ENCODE assay signal across 20 cellular contexts in genomic region chr9:76537150-76537646, GRCh38.
A peak's percentile ranks its signal among the peaks of the same experiment; 100 is the strongest.
DNase-seq lines count a peak whose midpoint lies in the region; ATAC-seq and TF ChIP-seq lines count a peak whose summit lies in the region.
"Had no signal": no experiment of that assay in that cellular context is flagged by ENCODE, and none has a peak within 500 bp of the region (broad histone marks: within the 10 kb centered on the region; RNA-seq: fewer than 3 reads in every experiment).

No MANE protein-coding gene starts in this region.

- peaks cover 25% of the 10 kb centered on the region for H3K4me1 Mint-ChIP-seq in MCF 10A (ENCODE audit: insufficient read depth, unreplicated experiment)

- CTCF ChIA-PET in MCF 10A (lab: Yijun Ruan, JAX), result interaction anchor here (0.6 kb wide), 1 partner anchor 13 kb away, joined by 3 read pairs; no protein-coding TSS in a partner anchor

- no peak overlapping the region for H3K27ac Mint-ChIP-seq in MCF 10A (ENCODE audit: low read depth, unreplicated experiment)
- H3K27ac Mint-ChIP-seq: activated CD8-positive, alpha-beta T cell treated with anti-CD3 and anti-CD28 coated beads, Interleukin-2, amount 10 ng/mL, durations not matched to agents 7 days and 5 days; activated naive CD8-positive, alpha-beta T cell; activated T-cell treated with anti-CD3 and anti-CD28 coated beads, Interleukin-2, amount 50 U/mL, for 72 hours; type B pancreatic cell had no signal

- no peak overlapping the region for H2AK5ac ChIP-seq in neuronal stem cell (ENCODE audit: low read depth, low read length)

- no peak overlapping the region for H3K4ac ChIP-seq in neuronal stem cell (ENCODE audit: low read length)

- H3K4me2 ChIP-seq in neuronal stem cell (ENCODE audit: insufficient read depth, low read length, poor library complexity, severe bottlenecking), result no peak overlapping the region

- H3K4me3 ChIP-seq in breast epithelium (no peak overlapping the region), heart left ventricle (no peak overlapping the region), neuronal stem cell (ENCODE audit: low read length in 2 of 2) (no peak overlapping the region)
- H3K4me3 ChIP-seq: HAP-1, ovary, spleen had no signal

- H2BK5ac ChIP-seq in neuronal stem cell (ENCODE audit: low read length), result no peak overlapping the region

- H3K4me3 Mint-ChIP-seq in MCF 10A (ENCODE audit: unreplicated experiment), result no peak overlapping the region
- H3K4me3 Mint-ChIP-seq: activated CD8-positive, alpha-beta T cell treated with anti-CD3 and anti-CD28 coated beads, Interleukin-2, amount 10 ng/mL, durations not matched to agents 7 days and 5 days; activated naive CD8-positive, alpha-beta T cell; activated T-cell treated with anti-CD3 and anti-CD28 coated beads, Interleukin-2, amount 50 U/mL, for 72 hours; type B pancreatic cell had no signal

- H3K79me1 ChIP-seq in neuronal stem cell (ENCODE audit: low read depth, low read length), result no peaks in the 10 kb centered on the region

- no peak overlapping the region for H3K9ac ChIP-seq in neuronal stem cell (ENCODE audit: low read depth, low read length, poor library complexity)

- H3K27me3 ChIP-seq in breast epithelium (no peaks in the 10 kb centered on the region), heart left ventricle (no peaks in the 10 kb centered on the region), neuronal stem cell (ENCODE audit: control insufficient read depth in 3 of 3, insufficient read depth in 3 of 3, low read depth in 1 of 3, low read length in 3 of 3) (no peaks in the 10 kb centered on the region)
- H3K27me3 ChIP-seq: ovary, spleen had no signal

- DNase-seq in breast epithelium (ENCODE audit: low spot score in 2 of 2) (peak; percentile 60 to 72), MCF 10A (ENCODE audit: unreplicated experiment) (no peak), heart left ventricle (peak; percentile 37 to 60 (median 52)), neuronal stem cell (ENCODE audit: low spot score) (no peak), middle frontal gyrus (ENCODE audit: extremely low spot score, low spot score) (no peak), NCI-H1417 (lab: John Stamatoyannopoulos, UW) (no peak), NCI-H1436 treated with DMSO at 0.1 percent for 48 hours (lab: John Stamatoyannopoulos, UW) (no peak)
- DNase-seq: activated CD8-positive, alpha-beta T cell treated with anti-CD3 and anti-CD28 coated beads, Interleukin-2, amount 10 ng/mL, durations not matched to agents 7 days and 5 days; activated T-cell treated with anti-CD3 and anti-CD28 coated beads, Interleukin-2, amount 50 U/mL, for 72 hours; effector CD8-positive, alpha-beta T cell; kidney glomerular epithelial cell; NCI-H146; NCI-H226; spleen had no signal

- H3K27me3 Mint-ChIP-seq in MCF 10A (ENCODE audit: insufficient read depth, unreplicated experiment), result no peaks in the 10 kb centered on the region
- H3K27me3 Mint-ChIP-seq: activated naive CD8-positive, alpha-beta T cell; type B pancreatic cell had no signal

- no peak overlapping the region for H2BK120ac ChIP-seq in neuronal stem cell (ENCODE audit: low read depth, low read length)

- H3K4me1 ChIP-seq in breast epithelium (no peaks in the 10 kb centered on the region), heart left ventricle (peaks cover 0 to 26% (median 4%) of the 10 kb centered on the region in 12 donors), neuronal stem cell (ENCODE audit: control insufficient read depth in 2 of 2, insufficient read depth in 1 of 2, low read depth in 1 of 2, low read length in 2 of 2) (no peaks in the 10 kb centered on the region)
- H3K4me1 ChIP-seq: HAP-1 had no signal

- no peak overlapping the region for H4K91ac ChIP-seq in neuronal stem cell (ENCODE audit: low read depth, low read length, poor library complexity)

- no peak overlapping the region for H2BK12ac ChIP-seq in neuronal stem cell (ENCODE audit: low read length)

- H3K36me3 Mint-ChIP-seq in MCF 10A (ENCODE audit: insufficient read depth, unreplicated experiment), result no peaks in the 10 kb centered on the region
- H3K36me3 Mint-ChIP-seq: activated naive CD8-positive, alpha-beta T cell; type B pancreatic cell had no signal

- no peak overlapping the region for H2BK15ac ChIP-seq in neuronal stem cell (ENCODE audit: low read length)

- peak overlapping the region; percentile 42 for H3K18ac ChIP-seq in neuronal stem cell (ENCODE audit: low read length)

- TF ChIP-seq POLR2A in breast epithelium (IDR thresholded peaks at IDR 0.05) (no peak), heart left ventricle (IDR thresholded peaks at IDR 0.05) (no peak)

- BruUV-seq in MCF 10A (replicated peaks; lab: Mats Ljungman, UMichigan), result no TSS peak

- POLR2A ChIA-PET in MCF 10A (lab: Yijun Ruan, JAX), result interaction anchor here (0.6 kb wide), 1 partner anchor 11 kb away, joined by 3 read pairs; no protein-coding TSS in a partner anchor

- H3K9me3 Mint-ChIP-seq in MCF 10A (ENCODE audit: unreplicated experiment), result no peaks in the 10 kb centered on the region
- H3K9me3 Mint-ChIP-seq: activated T-cell treated with anti-CD3 and anti-CD28 coated beads, Interleukin-2, amount 50 U/mL, for 72 hours; type B pancreatic cell had no signal

- no peak overlapping the region for H3K23ac ChIP-seq in neuronal stem cell (ENCODE audit: low read depth, low read length, poor library complexity)

- no peaks in the 10 kb centered on the region for H3K36me3 ChIP-seq in breast epithelium
- H3K36me3 ChIP-seq in heart left ventricle, result no peaks in the 10 kb centered on the region
- H3K36me3 ChIP-seq in neuronal stem cell (replicated peaks in 1 of 2; ENCODE audit: control insufficient read depth in 2 of 2, insufficient read depth in 2 of 2, low read length in 2 of 2), result no peaks in the 10 kb centered on the region
- H3K36me3 ChIP-seq: HAP-1, ovary, spleen had no signal

- 41 to 64% (median 49%) methylated on average over 9 of the region's 9 CpGs for WGBS in heart left ventricle, 4 donors
- WGBS in neuronal stem cell (ENCODE audit: extremely low coverage in 2 of 2, insufficient read length in 2 of 2, insufficient replicate concordance in 1 of 2), 2 donors, result no CpG with 5 or more reads among the region's 9 CpGs

- intact Hi-C loops in breast epithelium (cut with DNase I; ENCODE audit: low total_unique reads) (no loop called here), MCF 10A (cut with micrococcal nuclease) (no loop called here), heart left ventricle (cut with DNase I) (loop anchor here in 1 of 10 donors (10.0 kb wide), 1 partner anchor 82 kb away; the partner anchor contains the start of gene GCNT1)

- H4K8ac ChIP-seq in neuronal stem cell (ENCODE audit: low read depth, low read length), result no peak overlapping the region

- no peak for TF ChIP-seq CTCF in breast epithelium (IDR thresholded peaks at IDR 0.05)
- no peak for TF ChIP-seq CTCF in MCF 10A (IDR thresholded peaks at IDR 0.05; ENCODE audit: unreplicated experiment)
- TF ChIP-seq CTCF in heart left ventricle (IDR thresholded peaks at IDR 0.05), result no peak

- peak; percentile 42 to 83 (median 51) for ATAC-seq in heart left ventricle
- no peak for ATAC-seq in GM19463 (IDR thresholded peaks at IDR 0.05; ENCODE audit: unreplicated experiment)
- ATAC-seq: activated CD8-positive, alpha-beta T cell treated with anti-CD3 and anti-CD28 coated beads, Interleukin-2, amount 10 ng/mL, durations not matched to agents 7 days and 5 days; activated T-cell treated with anti-CD3 and anti-CD28 coated beads, Interleukin-2, amount 50 U/mL, for 72 hours had no signal

- H3K27ac ChIP-seq in breast epithelium, result peak overlapping the region; percentile 54 to 55
- peak overlapping the region in 1 of 12 donors; percentile 29 for H3K27ac ChIP-seq in heart left ventricle
- no peak overlapping the region for H3K27ac ChIP-seq in neuronal stem cell (replicated peaks; ENCODE audit: low read length)
- H3K27ac ChIP-seq: C4-2B, ovary, spleen had no signal

- H3K14ac ChIP-seq in neuronal stem cell (ENCODE audit: low read length), result no peak overlapping the region

- H2AFZ ChIP-seq in neuronal stem cell (ENCODE audit: low read length), result peak overlapping the region; percentile 75

- H3K9me3 ChIP-seq in breast epithelium, result no peaks in the 10 kb centered on the region
- no peaks in the 10 kb centered on the region for H3K9me3 ChIP-seq in heart left ventricle
- H3K9me3 ChIP-seq in neuronal stem cell (replicated peaks in 1 of 2; ENCODE audit: control insufficient read depth in 2 of 2, insufficient read depth in 1 of 2, low read depth in 1 of 2, low read length in 2 of 2), result no peaks in the 10 kb centered on the region
- H3K9me3 ChIP-seq: HAP-1, ovary, spleen had no signal

Comparison
In these comparisons a context has a peak if more than half of its experiments do, and no peak if none do; other contexts are left out.
1. DNase-seq: peak in breast epithelium (2 of 2) and heart left ventricle (5 of 5); none in MCF 10A (single experiment), neuronal stem cell (single experiment), middle frontal gyrus (single experiment), NCI-H1417 (0 of 3) and NCI-H1436 treated with DMSO at 0.1 percent for 48 hours (single experiment).